Comparison of ENCODE assay signal across 1 cellular context in the genomic region with DNA sequence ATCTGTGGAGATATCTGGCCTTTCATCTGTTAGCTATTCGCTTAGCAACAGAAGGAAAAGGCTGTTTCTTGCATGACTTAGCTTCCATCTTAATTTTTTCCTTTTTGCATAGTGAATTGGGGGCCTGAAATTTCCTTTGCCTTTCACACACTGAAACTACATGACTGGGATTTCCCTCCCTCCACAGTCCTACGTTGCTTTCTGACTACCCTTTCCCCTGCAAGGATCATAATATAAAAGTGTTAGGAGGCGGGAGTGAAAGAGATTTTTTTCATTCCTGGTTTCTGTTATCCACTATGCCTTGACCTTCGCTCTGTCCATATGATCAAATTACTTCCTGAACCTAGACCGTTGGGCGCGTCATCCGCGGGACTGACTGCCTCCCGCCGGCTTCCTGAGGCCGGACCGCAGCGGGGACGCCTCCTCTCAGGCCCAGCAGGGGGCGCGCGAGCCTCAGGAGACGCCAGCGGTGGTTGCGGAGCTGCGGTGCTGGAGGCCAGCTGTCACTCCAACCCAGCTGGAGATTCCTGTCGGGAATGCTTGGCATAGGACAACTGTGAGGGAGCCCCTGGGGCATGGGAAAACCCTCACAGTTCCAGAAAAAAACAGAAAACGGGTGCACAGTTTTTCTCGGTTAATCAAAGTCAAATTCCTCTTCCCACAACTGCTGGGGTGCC.
A peak's percentile ranks its signal among the peaks of the same experiment; 100 is the strongest.
TF ChIP-seq lines count a peak whose summit lies in the region.

No MANE protein-coding gene starts in this region.

TF ChIP-seq in HepG2, 621 proteins besides CTCF, POLR2A, EP300 and RAD21 (continued from another document and continues in another):
- TF ChIP-seq AFF4 (CRISPR knock-in tag; IDR thresholded peaks at IDR 0.05), result no peak
- no peak for TF ChIP-seq DNMT3B (CRISPR knock-in tag; conservative IDR thresholded peaks at IDR 0.05)
- no peak for TF ChIP-seq CHD2 (IDR thresholded peaks at IDR 0.05; ENCODE audit: low read depth, low read length)
- TF ChIP-seq, protein P1, sequence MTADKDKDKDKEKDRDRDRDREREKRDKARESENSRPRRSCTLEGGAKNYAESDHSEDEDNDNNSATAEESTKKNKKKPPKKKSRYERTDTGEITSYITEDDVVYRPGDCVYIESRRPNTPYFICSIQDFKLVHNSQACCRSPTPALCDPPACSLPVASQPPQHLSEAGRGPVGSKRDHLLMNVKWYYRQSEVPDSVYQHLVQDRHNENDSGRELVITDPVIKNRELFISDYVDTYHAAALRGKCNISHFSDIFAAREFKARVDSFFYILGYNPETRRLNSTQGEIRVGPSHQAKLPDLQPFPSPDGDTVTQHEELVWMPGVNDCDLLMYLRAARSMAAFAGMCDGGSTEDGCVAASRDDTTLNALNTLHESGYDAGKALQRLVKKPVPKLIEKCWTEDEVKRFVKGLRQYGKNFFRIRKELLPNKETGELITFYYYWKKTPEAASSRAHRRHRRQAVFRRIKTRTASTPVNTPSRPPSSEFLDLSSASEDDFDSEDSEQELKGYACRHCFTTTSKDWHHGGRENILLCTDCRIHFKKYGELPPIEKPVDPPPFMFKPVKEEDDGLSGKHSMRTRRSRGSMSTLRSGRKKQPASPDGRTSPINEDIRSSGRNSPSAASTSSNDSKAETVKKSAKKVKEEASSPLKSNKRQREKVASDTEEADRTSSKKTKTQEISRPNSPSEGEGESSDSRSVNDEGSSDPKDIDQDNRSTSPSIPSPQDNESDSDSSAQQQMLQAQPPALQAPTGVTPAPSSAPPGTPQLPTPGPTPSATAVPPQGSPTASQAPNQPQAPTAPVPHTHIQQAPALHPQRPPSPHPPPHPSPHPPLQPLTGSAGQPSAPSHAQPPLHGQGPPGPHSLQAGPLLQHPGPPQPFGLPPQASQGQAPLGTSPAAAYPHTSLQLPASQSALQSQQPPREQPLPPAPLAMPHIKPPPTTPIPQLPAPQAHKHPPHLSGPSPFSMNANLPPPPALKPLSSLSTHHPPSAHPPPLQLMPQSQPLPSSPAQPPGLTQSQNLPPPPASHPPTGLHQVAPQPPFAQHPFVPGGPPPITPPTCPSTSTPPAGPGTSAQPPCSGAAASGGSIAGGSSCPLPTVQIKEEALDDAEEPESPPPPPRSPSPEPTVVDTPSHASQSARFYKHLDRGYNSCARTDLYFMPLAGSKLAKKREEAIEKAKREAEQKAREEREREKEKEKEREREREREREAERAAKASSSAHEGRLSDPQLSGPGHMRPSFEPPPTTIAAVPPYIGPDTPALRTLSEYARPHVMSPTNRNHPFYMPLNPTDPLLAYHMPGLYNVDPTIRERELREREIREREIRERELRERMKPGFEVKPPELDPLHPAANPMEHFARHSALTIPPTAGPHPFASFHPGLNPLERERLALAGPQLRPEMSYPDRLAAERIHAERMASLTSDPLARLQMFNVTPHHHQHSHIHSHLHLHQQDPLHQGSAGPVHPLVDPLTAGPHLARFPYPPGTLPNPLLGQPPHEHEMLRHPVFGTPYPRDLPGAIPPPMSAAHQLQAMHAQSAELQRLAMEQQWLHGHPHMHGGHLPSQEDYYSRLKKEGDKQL (CRISPR knock-in tag; IDR thresholded peaks at IDR 0.05; ENCODE audit: low read depth), result no peak
- no peak for TF ChIP-seq SMYD3 (CRISPR knock-in tag; IDR thresholded peaks at IDR 0.05)
- TF ChIP-seq ZNF24 (IDR thresholded peaks at IDR 0.05), result no peak
- TF ChIP-seq RBFOX2 (IDR thresholded peaks at IDR 0.05; ENCODE audit: low read depth, low read length), result no peak
- TF ChIP-seq, protein P2, sequence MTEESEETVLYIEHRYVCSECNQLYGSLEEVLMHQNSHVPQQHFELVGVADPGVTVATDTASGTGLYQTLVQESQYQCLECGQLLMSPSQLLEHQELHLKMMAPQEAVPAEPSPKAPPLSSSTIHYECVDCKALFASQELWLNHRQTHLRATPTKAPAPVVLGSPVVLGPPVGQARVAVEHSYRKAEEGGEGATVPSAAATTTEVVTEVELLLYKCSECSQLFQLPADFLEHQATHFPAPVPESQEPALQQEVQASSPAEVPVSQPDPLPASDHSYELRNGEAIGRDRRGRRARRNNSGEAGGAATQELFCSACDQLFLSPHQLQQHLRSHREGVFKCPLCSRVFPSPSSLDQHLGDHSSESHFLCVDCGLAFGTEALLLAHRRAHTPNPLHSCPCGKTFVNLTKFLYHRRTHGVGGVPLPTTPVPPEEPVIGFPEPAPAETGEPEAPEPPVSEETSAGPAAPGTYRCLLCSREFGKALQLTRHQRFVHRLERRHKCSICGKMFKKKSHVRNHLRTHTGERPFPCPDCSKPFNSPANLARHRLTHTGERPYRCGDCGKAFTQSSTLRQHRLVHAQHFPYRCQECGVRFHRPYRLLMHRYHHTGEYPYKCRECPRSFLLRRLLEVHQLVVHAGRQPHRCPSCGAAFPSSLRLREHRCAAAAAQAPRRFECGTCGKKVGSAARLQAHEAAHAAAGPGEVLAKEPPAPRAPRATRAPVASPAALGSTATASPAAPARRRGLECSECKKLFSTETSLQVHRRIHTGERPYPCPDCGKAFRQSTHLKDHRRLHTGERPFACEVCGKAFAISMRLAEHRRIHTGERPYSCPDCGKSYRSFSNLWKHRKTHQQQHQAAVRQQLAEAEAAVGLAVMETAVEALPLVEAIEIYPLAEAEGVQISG (CRISPR knock-in tag; IDR thresholded peaks at IDR 0.05), result peak; percentile 57; the same call in 1 of the 2 replicates
- TF ChIP-seq ZMAT3 (CRISPR knock-in tag; conservative IDR thresholded peaks at IDR 0.05), result 0 out of 2 replicates have a peak, but pooled peaks have one; percentile 39
- TF ChIP-seq HDAC1 (CRISPR knock-in tag; IDR thresholded peaks at IDR 0.05), result peak; percentile 58; the same call in 1 of the 2 replicates
- no peak for TF ChIP-seq MATR3 (CRISPR knock-in tag; IDR thresholded peaks at IDR 0.05)
- TF ChIP-seq ZNF296 (CRISPR knock-in tag; conservative IDR thresholded peaks at IDR 0.05), result no peak
- TF ChIP-seq PPARG (CRISPR knock-in tag; conservative IDR thresholded peaks at IDR 0.05), result no peak; the same call in 1 of the 2 replicates
- peak; percentile 41; the same call in 1 of the 2 replicates for TF ChIP-seq CREB1 (IDR thresholded peaks at IDR 0.05)
- TF ChIP-seq CREB1 (CRISPR knock-in tag; IDR thresholded peaks at IDR 0.05), result no peak
- no peak for TF ChIP-seq MNT (IDR thresholded peaks at IDR 0.05)
- 0 out of 2 replicates have a peak, but pooled peaks have one; percentile 33 for TF ChIP-seq ZNF124 (CRISPR knock-in tag; IDR thresholded peaks at IDR 0.05)
- no peak for TF ChIP-seq ZSCAN20 (CRISPR knock-in tag; IDR thresholded peaks at IDR 0.05; ENCODE audit: borderline replicate concordance)
- TF ChIP-seq PAWR (CRISPR knock-in tag; IDR thresholded peaks at IDR 0.05; ENCODE audit: borderline replicate concordance), result no peak
- TF ChIP-seq MEIS1 (CRISPR knock-in tag; IDR thresholded peaks at IDR 0.05; ENCODE audit: borderline replicate concordance), result peak; percentile 94; the same call in 1 of the 2 replicates
- TF ChIP-seq SP4 (CRISPR knock-in tag; IDR thresholded peaks at IDR 0.05), result no peak
- peak; percentile 77; the same call in 1 of the 2 replicates for TF ChIP-seq ZNF891 (CRISPR knock-in tag; IDR thresholded peaks at IDR 0.05)
- TF ChIP-seq MAFG (CRISPR knock-in tag; IDR thresholded peaks at IDR 0.05), result no peak
- TF ChIP-seq ZNF558 (CRISPR knock-in tag; IDR thresholded peaks at IDR 0.05; ENCODE audit: borderline replicate concordance), result no peak
- TF ChIP-seq ZNF484 (CRISPR knock-in tag; IDR thresholded peaks at IDR 0.05; ENCODE audit: borderline replicate concordance, low read depth), result no peak
- TF ChIP-seq, protein P3, sequence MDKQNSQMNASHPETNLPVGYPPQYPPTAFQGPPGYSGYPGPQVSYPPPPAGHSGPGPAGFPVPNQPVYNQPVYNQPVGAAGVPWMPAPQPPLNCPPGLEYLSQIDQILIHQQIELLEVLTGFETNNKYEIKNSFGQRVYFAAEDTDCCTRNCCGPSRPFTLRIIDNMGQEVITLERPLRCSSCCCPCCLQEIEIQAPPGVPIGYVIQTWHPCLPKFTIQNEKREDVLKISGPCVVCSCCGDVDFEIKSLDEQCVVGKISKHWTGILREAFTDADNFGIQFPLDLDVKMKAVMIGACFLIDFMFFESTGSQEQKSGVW (CRISPR knock-in tag; IDR thresholded peaks at IDR 0.05; ENCODE audit: borderline replicate concordance), result no peak
- no peak for TF ChIP-seq ZNF354B (CRISPR knock-in tag; IDR thresholded peaks at IDR 0.05)
- TF ChIP-seq ARNT2 (CRISPR knock-in tag; IDR thresholded peaks at IDR 0.05; ENCODE audit: low read depth), result peak; percentile 68; the same call in 1 of the 2 replicates
- no peak for TF ChIP-seq SP1 (IDR thresholded peaks at IDR 0.05)
- TF ChIP-seq SP1 (CRISPR knock-in tag; IDR thresholded peaks at IDR 0.05), result no peak
- TF ChIP-seq ZNF263 (CRISPR knock-in tag; IDR thresholded peaks at IDR 0.05), result no peak
- TF ChIP-seq SOX13 (IDR thresholded peaks at IDR 0.05), result no peak
- TF ChIP-seq SOX13 (CRISPR knock-in tag; conservative IDR thresholded peaks at IDR 0.05 in 1 of 2, IDR thresholded peaks at IDR 0.05 in 1 of 2), result peak in 1 of 2 experiments; percentile 52; a peak in 1 of 4 replicates
- TF ChIP-seq SSRP1 (CRISPR knock-in tag; IDR thresholded peaks at IDR 0.05), result no peak
- no peak for TF ChIP-seq ZNF337 (CRISPR knock-in tag; IDR thresholded peaks at IDR 0.05; ENCODE audit: borderline replicate concordance, low read depth)
- TF ChIP-seq BCL6 (CRISPR knock-in tag; IDR thresholded peaks at IDR 0.05), result peak; percentile 71
- TF ChIP-seq ZNF782 (CRISPR knock-in tag; IDR thresholded peaks at IDR 0.05; ENCODE audit: borderline replicate concordance), result peak; percentile 91; the same call in 1 of the 2 replicates
- peak; percentile 62; the same call in 1 of the 2 replicates for TF ChIP-seq BORCS8-MEF2B (CRISPR knock-in tag; IDR thresholded peaks at IDR 0.05)
- TF ChIP-seq MAZ (IDR thresholded peaks at IDR 0.05; ENCODE audit: borderline replicate concordance, low read depth, low read length), result no peak; the same call in 1 of the 2 replicates
- peak; percentile 63 for TF ChIP-seq MAZ (CRISPR knock-in tag; IDR thresholded peaks at IDR 0.05; ENCODE audit: low read depth)
- TF ChIP-seq ARID2 (CRISPR knock-in tag; IDR thresholded peaks at IDR 0.05; ENCODE audit: borderline replicate concordance), result peak; percentile 28; the same call in 1 of the 2 replicates
- TF ChIP-seq RELA (CRISPR knock-in tag; IDR thresholded peaks at IDR 0.05), result no peak
- TF ChIP-seq KLF11 (CRISPR knock-in tag; IDR thresholded peaks at IDR 0.05), result no peak
- peak; percentile 67; the same call in 1 of the 2 replicates for TF ChIP-seq POGZ (CRISPR knock-in tag; IDR thresholded peaks at IDR 0.05)
- TF ChIP-seq, protein P4, sequence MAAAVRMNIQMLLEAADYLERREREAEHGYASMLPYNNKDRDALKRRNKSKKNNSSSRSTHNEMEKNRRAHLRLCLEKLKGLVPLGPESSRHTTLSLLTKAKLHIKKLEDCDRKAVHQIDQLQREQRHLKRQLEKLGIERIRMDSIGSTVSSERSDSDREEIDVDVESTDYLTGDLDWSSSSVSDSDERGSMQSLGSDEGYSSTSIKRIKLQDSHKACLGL (CRISPR knock-in tag; IDR thresholded peaks at IDR 0.05), result peak; percentile 53; the same call in 1 of the 2 replicates
- no peak for TF ChIP-seq SALL2 (CRISPR knock-in tag; IDR thresholded peaks at IDR 0.05)
- TF ChIP-seq NR2F6 (IDR thresholded peaks at IDR 0.05), result no peak
- TF ChIP-seq NR2F6 (CRISPR knock-in tag; IDR thresholded peaks at IDR 0.05), result no peak
- no peak for TF ChIP-seq POLR2G (IDR thresholded peaks at IDR 0.05; ENCODE audit: low read depth, low read length)
- no peak for TF ChIP-seq MTF1 (CRISPR knock-in tag; IDR thresholded peaks at IDR 0.05)
- TF ChIP-seq, protein P5, sequence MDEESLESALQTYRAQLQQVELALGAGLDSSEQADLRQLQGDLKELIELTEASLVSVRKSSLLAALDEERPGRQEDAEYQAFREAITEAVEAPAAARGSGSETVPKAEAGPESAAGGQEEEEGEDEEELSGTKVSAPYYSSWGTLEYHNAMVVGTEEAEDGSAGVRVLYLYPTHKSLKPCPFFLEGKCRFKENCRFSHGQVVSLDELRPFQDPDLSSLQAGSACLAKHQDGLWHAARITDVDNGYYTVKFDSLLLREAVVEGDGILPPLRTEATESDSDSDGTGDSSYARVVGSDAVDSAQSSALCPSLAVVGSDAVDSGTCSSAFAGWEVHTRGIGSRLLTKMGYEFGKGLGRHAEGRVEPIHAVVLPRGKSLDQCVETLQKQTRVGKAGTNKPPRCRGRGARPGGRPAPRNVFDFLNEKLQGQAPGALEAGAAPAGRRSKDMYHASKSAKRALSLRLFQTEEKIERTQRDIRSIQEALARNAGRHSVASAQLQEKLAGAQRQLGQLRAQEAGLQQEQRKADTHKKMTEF (CRISPR knock-in tag; IDR thresholded peaks at IDR 0.05), result peak; percentile 88
- no peak for TF ChIP-seq CENPT (CRISPR knock-in tag; IDR thresholded peaks at IDR 0.05; ENCODE audit: low read depth)
- peak; percentile 85 for TF ChIP-seq ZMYM4 (CRISPR knock-in tag; IDR thresholded peaks at IDR 0.05)
